ENCODE assay signal across 37 cellular contexts in genomic region chr1:200194477-200194876, GRCh38.
"Had no signal": no experiment of that assay in that cellular context is flagged by ENCODE, and none has a peak within 500 bp of the region (broad histone marks: within the 10 kb centered on the region; RNA-seq: fewer than 3 reads in every experiment).

No MANE protein-coding gene starts in this region.

- H3K27me3 Mint-ChIP-seq: activated CD4-positive, alpha-beta T cell treated with anti-CD3 and anti-CD28 coated beads for 36 hours; activated naive CD4-positive, alpha-beta T cell treated with anti-CD3 and anti-CD28 coated beads, Interleukin-2, amount 50 U/mL, for 24 hours; activated naive CD8-positive, alpha-beta T cell had no signal

- H3K4me1 Mint-ChIP-seq: activated CD4-positive, alpha-beta memory T cell treated with anti-CD3 and anti-CD28 coated beads, Interleukin-2, amount 10 ng/mL, durations not matched to agents 7 days and 5 days; activated CD4-positive, alpha-beta T cell treated with anti-CD3 and anti-CD28 coated beads for 36 hours; activated CD4-positive, alpha-beta T cell treated with anti-CD3 and anti-CD28 coated beads, Interleukin-2, amount 10 ng/mL, durations not matched to agents 7 days and 5 days; activated naive CD4-positive, alpha-beta T cell treated with anti-CD3 and anti-CD28 coated beads, Interleukin-2, amount 10 ng/mL, durations not matched to agents 7 days and 5 days; activated naive CD4-positive, alpha-beta T cell treated with anti-CD3 and anti-CD28 coated beads, Interleukin-2, amount 50 U/mL, for 24 hours; activated naive CD8-positive, alpha-beta T cell treated with anti-CD3 and anti-CD28 coated beads, Interleukin-2, amount 10 ng/mL, durations not matched to agents 7 days and 5 days; activated naive CD8-positive, alpha-beta T cell treated with anti-CD3 and anti-CD28 coated beads, Interleukin-2, amount 50 U/mL, for 24 hours had no signal

- H3K4me3 ChIP-seq: ascending aorta had no signal

- H3K36me3 ChIP-seq: ascending aorta, WERI-Rb-1 had no signal

- H3K9me3 ChIP-seq: ascending aorta had no signal

- H3K9me3 Mint-ChIP-seq: activated CD4-positive, alpha-beta memory T cell treated with anti-CD3 and anti-CD28 coated beads, Interleukin-2, amount 10 ng/mL, durations not matched to agents 7 days and 5 days; activated naive CD4-positive, alpha-beta T cell treated with anti-CD3 and anti-CD28 coated beads, Interleukin-2, amount 50 U/mL, for 24 hours; activated T-cell treated with anti-CD3 and anti-CD28 coated beads, Interleukin-2, amount 50 U/mL, for 4 hours; activated T-cell treated with anti-CD3 and anti-CD28 coated beads, Interleukin-2, amount 50 U/mL, for 72 hours; activated T-helper 2 cell treated with anti-CD3 and anti-CD28 coated beads, Interferon-gamma antibody, Interleukin-2, Interleukin-4, amounts not matched to agents 10 μg/mL and 5 μg/mL and 100 μg/mL, durations not matched to agents 14 hours and 24 hours and 36 hours; T-helper 1 cell treated with Interleukin-12 subunit alpha and Interleukin-12 subunit beta and Interleukin-4 antibody, amounts not matched to agents 30 μg/mL and 1 μg/mL, for 36 hours; T-helper 2 cell treated with Interferon-gamma antibody and Interleukin-4, amounts not matched to agents 5 μg/mL and 100 μg/mL, for 36 hours had no signal

- H3K4me3 Mint-ChIP-seq: activated CD4-positive, alpha-beta memory T cell treated with anti-CD3 and anti-CD28 coated beads, Interleukin-2, amount 10 ng/mL, durations not matched to agents 7 days and 5 days; activated CD4-positive, alpha-beta T cell treated with anti-CD3 and anti-CD28 coated beads for 36 hours; activated CD4-positive, alpha-beta T cell treated with anti-CD3 and anti-CD28 coated beads, Interleukin-2, amount 10 ng/mL, durations not matched to agents 7 days and 5 days; activated CD8-positive, alpha-beta T cell treated with anti-CD3 and anti-CD28 coated beads, Interleukin-2, amount 10 ng/mL, durations not matched to agents 7 days and 5 days; activated naive CD4-positive, alpha-beta T cell treated with anti-CD3 and anti-CD28 coated beads, Interleukin-2, amount 10 ng/mL, durations not matched to agents 7 days and 5 days; activated naive CD4-positive, alpha-beta T cell treated with anti-CD3 and anti-CD28 coated beads, Interleukin-2, amount 50 U/mL, for 24 hours; activated naive CD8-positive, alpha-beta T cell; activated naive CD8-positive, alpha-beta T cell treated with anti-CD3 and anti-CD28 coated beads, Interleukin-2, amount 10 ng/mL, durations not matched to agents 7 days and 5 days; activated naive CD8-positive, alpha-beta T cell treated with anti-CD3 and anti-CD28 coated beads, Interleukin-2, amount 50 U/mL, for 24 hours; activated T-cell treated with anti-CD3 and anti-CD28 coated beads, Interleukin-2, amount 50 U/mL, for 4 hours; activated T-cell treated with anti-CD3 and anti-CD28 coated beads, Interleukin-2, amount 50 U/mL, for 72 hours; brain; T-helper 1 cell treated with Interleukin-12 subunit alpha and Interleukin-12 subunit beta and Interleukin-4 antibody, amounts not matched to agents 30 μg/mL and 1 μg/mL, for 36 hours; T-helper 2 cell treated with Interferon-gamma antibody and Interleukin-4, amounts not matched to agents 5 μg/mL and 100 μg/mL, for 36 hours; WTC11 had no signal

- FAIRE-seq: TTC549 had no signal

- DNase-seq: activated CD4-positive, alpha-beta memory T cell treated with anti-CD3 and anti-CD28 coated beads, Interleukin-2, amount 10 ng/mL, durations not matched to agents 7 days and 5 days; activated CD4-positive, alpha-beta T cell treated with anti-CD3 and anti-CD28 coated beads for 1 hour; activated CD4-positive, alpha-beta T cell treated with anti-CD3 and anti-CD28 coated beads for 36 hours; activated CD4-positive, alpha-beta T cell treated with anti-CD3 and anti-CD28 coated beads for 48 hours; activated CD4-positive, alpha-beta T cell treated with anti-CD3 and anti-CD28 coated beads, Interleukin-2, amount 10 ng/mL, durations not matched to agents 7 days and 5 days; activated CD4-positive, alpha-beta T cell treated with anti-CD3 and anti-CD28 coated beads, Interleukin-2, amount 50 U/mL, for 48 hours; activated CD4-positive, CD25-positive, alpha-beta regulatory T cell; activated CD8-positive, alpha-beta memory T cell treated with anti-CD3 and anti-CD28 coated beads for 24 hours; activated CD8-positive, alpha-beta memory T cell treated with anti-CD3 and anti-CD28 coated beads, Interleukin-2, amount 50 U/mL, for 4 hours; activated CD8-positive, alpha-beta T cell treated with anti-CD3 and anti-CD28 coated beads, Interleukin-2, amount 10 ng/mL, durations not matched to agents 7 days and 5 days; activated effector memory CD4-positive, alpha-beta T cell treated with Interleukin-2 at 50 U/mL for 16 hours; activated gamma-delta T cell; activated naive CD4-positive, alpha-beta T cell treated with anti-CD3 and anti-CD28 coated beads, Interleukin-2, amount 10 ng/mL, durations not matched to agents 7 days and 5 days; activated naive CD4-positive, alpha-beta T cell treated with Interleukin-2 at 50 U/mL for 16 hours; activated naive CD8-positive, alpha-beta T cell treated with anti-CD3 and anti-CD28 coated beads, Interleukin-2, amount 10 ng/mL, durations not matched to agents 7 days and 5 days; activated naive CD8-positive, alpha-beta T cell treated with anti-CD3 and anti-CD28 coated beads, Interleukin-2, amount 50 U/mL, for 24 hours; activated T-cell treated with anti-CD3 and anti-CD28 coated beads for 4 hours; activated T-cell treated with anti-CD3 and anti-CD28 coated beads, Interleukin-2, amount 50 U/mL, for 1 hour; activated T-cell treated with anti-CD3 and anti-CD28 coated beads, Interleukin-2, amount 50 U/mL, for 4 hours; activated T-cell treated with anti-CD3 and anti-CD28 coated beads, Interleukin-2, amount 50 U/mL, for 72 hours; amygdala; anterior cingulate cortex; central memory CD4-positive, alpha-beta T cell; T-helper 1 cell; T-helper 2 cell; T-helper 9 cell; WERI-Rb-1 had no signal

- H3K36me3 Mint-ChIP-seq: activated naive CD4-positive, alpha-beta T cell treated with anti-CD3 and anti-CD28 coated beads, Interleukin-2, amount 10 ng/mL, durations not matched to agents 7 days and 5 days; activated naive CD4-positive, alpha-beta T cell treated with anti-CD3 and anti-CD28 coated beads, Interleukin-2, amount 50 U/mL, for 24 hours; activated naive CD8-positive, alpha-beta T cell; brain had no signal

- H3K4me1 ChIP-seq: ascending aorta had no signal

- H3K27ac ChIP-seq: ascending aorta, WERI-Rb-1 had no signal

- ATAC-seq: activated CD4-positive, alpha-beta T cell treated with anti-CD3 and anti-CD28 coated beads for 36 hours; activated CD4-positive, CD25-positive, alpha-beta regulatory T cell treated with anti-CD3 and anti-CD28 coated beads, Interleukin-2, amount 50 U/mL, for 24 hours; activated CD8-positive, alpha-beta T cell treated with anti-CD3 and anti-CD28 coated beads, Interleukin-2, amount 10 ng/mL, durations not matched to agents 7 days and 5 days; activated naive CD8-positive, alpha-beta T cell treated with anti-CD3 and anti-CD28 coated beads, Interleukin-2, amount 50 U/mL, for 24 hours; activated T-cell treated with anti-CD3 and anti-CD28 coated beads, Interleukin-2, amount 50 U/mL, for 4 hours; activated T-cell treated with anti-CD3 and anti-CD28 coated beads, Interleukin-2, amount 50 U/mL, for 72 hours; WTC11 had no signal

- H3K27me3 ChIP-seq: ascending aorta had no signal

- H3K27ac Mint-ChIP-seq: activated CD4-positive, alpha-beta memory T cell treated with anti-CD3 and anti-CD28 coated beads, Interleukin-2, amount 10 ng/mL, durations not matched to agents 7 days and 5 days; activated CD4-positive, alpha-beta T cell treated with anti-CD3 and anti-CD28 coated beads for 36 hours; activated CD4-positive, alpha-beta T cell treated with anti-CD3 and anti-CD28 coated beads, Interleukin-2, amount 10 ng/mL, durations not matched to agents 7 days and 5 days; activated CD8-positive, alpha-beta T cell treated with anti-CD3 and anti-CD28 coated beads, Interleukin-2, amount 10 ng/mL, durations not matched to agents 7 days and 5 days; activated naive CD4-positive, alpha-beta T cell treated with anti-CD3 and anti-CD28 coated beads, Interleukin-2, amount 10 ng/mL, durations not matched to agents 7 days and 5 days; activated naive CD4-positive, alpha-beta T cell treated with anti-CD3 and anti-CD28 coated beads, Interleukin-2, amount 50 U/mL, for 24 hours; activated naive CD8-positive, alpha-beta T cell; activated naive CD8-positive, alpha-beta T cell treated with anti-CD3 and anti-CD28 coated beads, Interleukin-2, amount 10 ng/mL, durations not matched to agents 7 days and 5 days; activated naive CD8-positive, alpha-beta T cell treated with anti-CD3 and anti-CD28 coated beads, Interleukin-2, amount 50 U/mL, for 24 hours; activated T-cell treated with anti-CD3 and anti-CD28 coated beads, Interleukin-2, amount 50 U/mL, for 72 hours; activated T-helper 2 cell treated with anti-CD3 and anti-CD28 coated beads, Interferon-gamma antibody, Interleukin-2, Interleukin-4, amounts not matched to agents 10 μg/mL and 5 μg/mL and 100 μg/mL, durations not matched to agents 14 hours and 24 hours and 36 hours; brain; T-helper 1 cell treated with Interleukin-12 subunit alpha and Interleukin-12 subunit beta and Interleukin-4 antibody, amounts not matched to agents 30 μg/mL and 1 μg/mL, for 36 hours; T-helper 2 cell treated with Interferon-gamma antibody and Interleukin-4, amounts not matched to agents 5 μg/mL and 100 μg/mL, for 36 hours; WTC11 had no signal
